In genomic region chr16:69941251-69942098, GRCh38 we compare ENCODE assay signal across 19 cellular contexts. TPM values are rescaled to one million over a fixed set of nuclear protein-coding genes. Genes with fewer than 3 reads are reported as not detected.
DNase-seq lines count a peak whose midpoint lies in the region; ATAC-seq and TF ChIP-seq lines count a peak whose summit lies in the region.
"Had no signal": no experiment of that assay in that cellular context is flagged by ENCODE, and none has a peak within 500 bp of the region (broad histone marks: within the 10 kb centered on the region; RNA-seq: fewer than 3 reads in every experiment).

No MANE protein-coding gene starts in this region.

- peak overlapping the region; percentile 83 for H2BK120ac ChIP-seq in neuronal stem cell (ENCODE audit: low read depth, low read length)

- H3K79me1 ChIP-seq in neuronal stem cell (ENCODE audit: low read depth, low read length): no peaks in the 10 kb centered on the region

- no peak overlapping the region for H2AFZ ChIP-seq in neuronal stem cell (ENCODE audit: low read length)
- H2AFZ ChIP-seq: PC-9 had no signal

- peak overlapping the region; percentile 41 for H3K14ac ChIP-seq in neuronal stem cell (ENCODE audit: low read length)

- H4K8ac ChIP-seq in neuronal stem cell (ENCODE audit: low read depth, low read length): no peak overlapping the region

- DNase-seq in cardiac muscle cell (ENCODE audit: low read depth in 1 of 2, low spot score in 1 of 2) (peak in 1 of 2 donors; percentile 48), right atrium auricular region (ENCODE audit: low spot score) (no peak), fibroblast of gingiva (ENCODE audit: low read depth) (peak; percentile 80), neuronal stem cell (ENCODE audit: low spot score) (no peak), upper lobe of right lung (peak; percentile 64), NCI-H82 (lab: John Stamatoyannopoulos, UW) (no peak), OCI-M1 (lab: John Stamatoyannopoulos, UW) (no peak), NCI-H2029 (lab: John Stamatoyannopoulos, UW) (no peak)
- DNase-seq: activated gamma-delta T cell treated with Interleukin-2 at 50 U/mL for 16 hours; anterior cingulate cortex; foreskin melanocyte; NCI-H1105 treated with DMSO at 0.1 percent for 48 hours; NCI-H69; occipital lobe; PC-9; stimulated activated CD4-positive, alpha-beta T cell treated with anti-CD3 and anti-CD28 coated beads, Interleukin-4, amount 100 ng/mL, for 4 hours; T-helper 9 cell had no signal

- peak overlapping the region; percentile 75 for H4K91ac ChIP-seq in neuronal stem cell (ENCODE audit: low read depth, low read length, poor library complexity)

- peak overlapping the region; percentile 23 for H3K18ac ChIP-seq in neuronal stem cell (ENCODE audit: low read length)

- H3K4me3 ChIP-seq in cardiac muscle cell (no peak overlapping the region), right atrium auricular region (no peak overlapping the region), neuronal stem cell (ENCODE audit: low read length in 2 of 2) (no peak overlapping the region), upper lobe of right lung (no peak overlapping the region)
- H3K4me3 ChIP-seq: PC-9, SK-N-MC had no signal

- no peaks in the 10 kb centered on the region for H3K9me3 ChIP-seq in cardiac muscle cell (ENCODE audit: low read depth)
- no peaks in the 10 kb centered on the region for H3K9me3 ChIP-seq in right atrium auricular region
- no peaks in the 10 kb centered on the region for H3K9me3 ChIP-seq in neuronal stem cell (replicated peaks in 1 of 2; ENCODE audit: control insufficient read depth in 2 of 2, insufficient read depth in 1 of 2, low read depth in 1 of 2, low read length in 2 of 2)
- H3K9me3 ChIP-seq in upper lobe of right lung: no peaks in the 10 kb centered on the region

- H3K9ac ChIP-seq in neuronal stem cell (ENCODE audit: low read depth, low read length, poor library complexity): peak overlapping the region; percentile 60

- peak; percentile 52 for ATAC-seq in upper lobe of right lung

- H2BK12ac ChIP-seq in neuronal stem cell (ENCODE audit: low read length): peak overlapping the region; percentile 97

- H2AK5ac ChIP-seq in neuronal stem cell (ENCODE audit: low read depth, low read length): peak overlapping the region; percentile 99

- H3K27ac ChIP-seq in cardiac muscle cell (peak overlapping the region; percentile 10), right atrium auricular region (no peak overlapping the region), neuronal stem cell (replicated peaks; ENCODE audit: low read length) (no peak overlapping the region), upper lobe of right lung (peak overlapping the region; percentile 37)
- H3K27ac ChIP-seq: PC-9, SK-N-MC had no signal

- H3K4me1 ChIP-seq in cardiac muscle cell (ENCODE audit: low read depth): no peaks in the 10 kb centered on the region
- H3K4me1 ChIP-seq in right atrium auricular region: no peaks in the 10 kb centered on the region
- peaks cover 21 to 25% of the 10 kb centered on the region in 2 donors for H3K4me1 ChIP-seq in neuronal stem cell (ENCODE audit: control insufficient read depth in 2 of 2, insufficient read depth in 1 of 2, low read depth in 1 of 2, low read length in 2 of 2)
- peaks cover 8% of the 10 kb centered on the region for H3K4me1 ChIP-seq in upper lobe of right lung

- intact Hi-C loops in upper lobe of right lung (cut with DNase I): no loop called here

- WGBS in neuronal stem cell (ENCODE audit: extremely low coverage in 2 of 2, insufficient read length in 2 of 2, insufficient replicate concordance in 1 of 2), 2 donors: no CpG with 5 or more reads among the region's 28 CpGs

- H2BK15ac ChIP-seq in neuronal stem cell (ENCODE audit: low read length): peak overlapping the region; percentile 97

- TF ChIP-seq CTCF in cardiac muscle cell (IDR thresholded peaks at IDR 0.05; ENCODE audit: low read depth, low read length) (no peak), right atrium auricular region (IDR thresholded peaks at IDR 0.05) (no peak), upper lobe of right lung (IDR thresholded peaks at IDR 0.05) (no peak)

- H3K4me2 ChIP-seq in neuronal stem cell (ENCODE audit: insufficient read depth, low read length, poor library complexity, severe bottlenecking): no peak overlapping the region
- H3K4me2 ChIP-seq: PC-9 had no signal

- peak overlapping the region; percentile 53 for H2BK5ac ChIP-seq in neuronal stem cell (ENCODE audit: low read length)

- peak overlapping the region; percentile 85 for H3K4ac ChIP-seq in neuronal stem cell (ENCODE audit: low read length)

- no peaks in the 10 kb centered on the region for H3K27me3 ChIP-seq in cardiac muscle cell
- no peaks in the 10 kb centered on the region for H3K27me3 ChIP-seq in right atrium auricular region
- no peaks in the 10 kb centered on the region for H3K27me3 ChIP-seq in neuronal stem cell (ENCODE audit: control insufficient read depth in 3 of 3, insufficient read depth in 3 of 3, low read depth in 1 of 3, low read length in 3 of 3)
- no peaks in the 10 kb centered on the region for H3K27me3 ChIP-seq in upper lobe of right lung

- H3K36me3 ChIP-seq in cardiac muscle cell (peaks cover 4% of the 10 kb centered on the region), right atrium auricular region (peaks cover 38% of the 10 kb centered on the region), neuronal stem cell (replicated peaks in 1 of 2; ENCODE audit: control insufficient read depth in 2 of 2, insufficient read depth in 2 of 2, low read length in 2 of 2) (peaks cover 21 to 44% of the 10 kb centered on the region in 2 donors), upper lobe of right lung (peaks cover 44% of the 10 kb centered on the region)

- H3K23ac ChIP-seq in neuronal stem cell (ENCODE audit: low read depth, low read length, poor library complexity): no peak overlapping the region

RNA-seq across cellular contexts. Expression of gene CLEC18A, which starts 9.7 kb away (rescaled TPM):
- total RNA-seq in cardiac muscle cell (0.09 TPM in 1 of 2 replicates, not detected in the other), right atrium auricular region (under 1 TPM in 1 of 2 donors, not detected in 1; 0.47 TPM), upper lobe of right lung (2.0 TPM)
- polyA plus RNA-seq in cardiac muscle cell: 0.40 and 0.55 TPM in 2 replicates
- polyA plus RNA-seq in neuronal stem cell (2013, experiment 1 of 2): 8.0 TPM
- 7.0 TPM for polyA plus RNA-seq in neuronal stem cell (2013, experiment 2 of 2)
- total RNA-seq: HT-29, occipital lobe had no signal

Comparison
In these comparisons a context has a peak if more than half of its experiments do, and no peak if none do; other contexts are left out.
1. H3K27ac ChIP-seq: peak in cardiac muscle cell (single experiment) and upper lobe of right lung (single experiment); none in right atrium auricular region (0 of 2) and neuronal stem cell (single experiment).
2. DNase-seq: peak in fibroblast of gingiva (single experiment) and upper lobe of right lung (single experiment); none in right atrium auricular region (single experiment), neuronal stem cell (single experiment), NCI-H82 (single experiment), OCI-M1 (single experiment) and NCI-H2029 (single experiment).